25 cellular contexts compared by ENCODE assay signal in the genomic region with DNA sequence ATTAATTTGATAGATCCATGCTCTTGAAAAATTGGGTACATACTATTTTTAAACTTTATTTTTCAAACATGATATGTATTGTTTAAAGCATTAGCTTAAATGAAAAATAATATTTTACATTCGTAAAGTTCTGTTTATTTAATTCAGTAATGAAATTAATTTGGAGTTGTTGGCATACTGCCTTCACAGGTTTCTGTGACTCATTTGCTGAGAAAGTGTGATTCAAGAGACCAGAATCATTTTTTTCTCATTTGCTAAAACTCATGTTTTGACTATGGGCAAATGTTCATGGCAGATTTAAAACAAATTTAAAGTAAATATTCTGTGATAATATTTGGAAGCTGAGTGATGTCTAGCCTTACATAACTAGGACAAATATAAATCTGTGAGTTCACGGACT.
"Had no signal": no experiment of that assay in that cellular context is flagged by ENCODE, and none has a peak within 500 bp of the region (broad histone marks: within the 10 kb centered on the region; RNA-seq: fewer than 3 reads in every experiment).

No MANE protein-coding gene starts in this region.

- H3K4me1 ChIP-seq: tibial artery had no signal

- H3K27me3 ChIP-seq: esophagus squamous epithelium, gastroesophageal sphincter, right lobe of liver, tibial artery had no signal

- H3K4me3 ChIP-seq: esophagus squamous epithelium, gastroesophageal sphincter, mucosa of descending colon, right lobe of liver, skin epidermis, tibial artery had no signal

- H3K36me3 ChIP-seq: esophagus squamous epithelium, gastroesophageal sphincter, right lobe of liver, tibial artery, WERI-Rb-1 had no signal

- H3K27ac ChIP-seq: esophagus squamous epithelium, gastroesophageal sphincter, right lobe of liver, skin epidermis, tibial artery, WERI-Rb-1 had no signal

- DNase-seq: activated CD4-positive, alpha-beta T cell treated with anti-CD3 and anti-CD28 coated beads, Interleukin-2, amount 10 ng/mL, durations not matched to agents 7 days and 5 days; activated CD4-positive, CD25-positive, alpha-beta regulatory T cell treated with anti-CD3 and anti-CD28 coated beads, Interleukin-2, amount 50 U/mL, for 72 hours; activated CD8-positive, alpha-beta memory T cell treated with anti-CD3 and anti-CD28 coated beads, Interleukin-2, amount 10 ng/mL, durations not matched to agents 7 days and 5 days; activated CD8-positive, alpha-beta T cell treated with anti-CD3 and anti-CD28 coated beads for 36 hours; activated effector memory CD4-positive, alpha-beta T cell treated with anti-CD3 and anti-CD28 coated beads, Interleukin-2, amount 50 U/mL, for 16 hours; activated naive CD4-positive, alpha-beta T cell treated with anti-CD3 and anti-CD28 coated beads, Interleukin-2, amount 10 ng/mL, durations not matched to agents 7 days and 5 days; activated T-cell treated with anti-CD3 and anti-CD28 coated beads for 4 hours; amygdala; dermis blood vessel endothelial cell; effector CD8-positive, alpha-beta T cell; esophagus squamous epithelium; head of caudate nucleus; left colon; mesenchymal stem cell; mucosa of descending colon; occipital lobe; right lobe of liver; stimulated activated CD4-positive, alpha-beta T cell treated with anti-CD3 and anti-CD28 coated beads, Interleukin-2, amount 100 ng/mL, for 24 hours; stimulated activated naive CD8-positive, alpha-beta T cell treated with anti-CD3 and anti-CD28 coated beads, Interleukin-15, amount 100 ng/mL, for 72 hours; tibial artery; WERI-Rb-1 had no signal

- ATAC-seq: activated CD8-positive, alpha-beta memory T cell treated with anti-CD3 and anti-CD28 coated beads, Interleukin-2, amount 10 ng/mL, durations not matched to agents 7 days and 5 days; activated CD8-positive, alpha-beta T cell treated with anti-CD3 and anti-CD28 coated beads for 36 hours; gastroesophageal sphincter; right lobe of liver; stimulated activated effector memory CD8-positive, alpha-beta T cell treated with anti-CD3 and anti-CD28 coated beads, Interleukin-12 subunit alpha, Interleukin-12 subunit beta, amount 100 ng/mL, for 72 hours; stimulated activated naive CD8-positive, alpha-beta T cell treated with anti-CD3 and anti-CD28 coated beads, Interleukin-15, amount 100 ng/mL, for 72 hours had no signal

- H3K9me3 ChIP-seq: esophagus squamous epithelium, gastroesophageal sphincter, mucosa of descending colon, right lobe of liver, tibial artery had no signal

- FAIRE-seq: keratinocyte had no signal
